In genomic region chr16:16887193-16887592, GRCh38 we compare ENCODE assay signal across 33 cellular contexts.
"Had no signal": no experiment of that assay in that cellular context is flagged by ENCODE, and none has a peak within 500 bp of the region (broad histone marks: within the 10 kb centered on the region; RNA-seq: fewer than 3 reads in every experiment).

No MANE protein-coding gene starts in this region.

- H3K27ac Mint-ChIP-seq: activated B cell treated with CpG ODN at 0.5 μM for 24 hours; activated CD4-positive, alpha-beta memory T cell treated with anti-CD3 and anti-CD28 coated beads for 36 hours; activated CD4-positive, alpha-beta T cell treated with anti-CD3 and anti-CD28 coated beads, Interleukin-2, amount 10 ng/mL, durations not matched to agents 24 days and 14 days; activated CD8-positive, alpha-beta T cell treated with anti-CD3 and anti-CD28 coated beads for 36 hours; activated naive CD4-positive, alpha-beta T cell treated with anti-CD3 and anti-CD28 coated beads for 36 hours; activated naive CD4-positive, alpha-beta T cell treated with anti-CD3 and anti-CD28 coated beads, Interleukin-2, amount 50 U/mL, for 72 hours; activated naive CD8-positive, alpha-beta T cell treated with anti-CD3 and anti-CD28 coated beads for 36 hours; activated T-cell treated with anti-CD3 and anti-CD28 coated beads, Interleukin-2, amount 50 U/mL, for 72 hours; activated T-helper 1 cell treated with anti-CD3 and anti-CD28 coated beads, Interleukin-12 subunit alpha, Interleukin-12 subunit beta, Interleukin-2, Interleukin-4 antibody, amounts not matched to agents 30 ng/mL and 10 ng/mL and 1 ng/mL, durations not matched to agents 14 hours and 24 hours and 36 hours; activated T-helper 17 cell treated with anti-CD3 and anti-CD28 coated beads, Interleukin-2, amount 50 U/mL, for 72 hours; T-helper 1 cell treated with Interleukin-12 subunit alpha and Interleukin-12 subunit beta and Interleukin-4 antibody, amounts not matched to agents 30 μg/mL and 1 μg/mL, for 36 hours; T-helper 2 cell treated with Interferon-gamma antibody and Interleukin-4, amounts not matched to agents 5 μg/mL and 100 μg/mL, for 36 hours had no signal

- DNase-seq: activated B cell treated with CpG ODN at 0.5 μM for 24 hours; activated CD4-positive, alpha-beta memory T cell treated with anti-CD3 and anti-CD28 coated beads for 36 hours; activated CD4-positive, alpha-beta T cell treated with anti-CD3 and anti-CD28 coated beads for 4 hours; activated CD4-positive, alpha-beta T cell treated with anti-CD3 and anti-CD28 coated beads, Interleukin-2, amount 10 ng/mL, durations not matched to agents 24 days and 14 days; activated CD4-positive, alpha-beta T cell treated with anti-CD3 and anti-CD28 coated beads, Interleukin-2, amount 50 U/mL, for 1 hour; activated CD4-positive, alpha-beta T cell treated with anti-CD3 and anti-CD28 coated beads, Interleukin-2, amount 50 U/mL, for 4 hours; activated CD4-positive, CD25-positive, alpha-beta regulatory T cell treated with anti-CD3 and anti-CD28 coated beads, Interleukin-2, amount 50 U/mL, for 72 hours; activated CD8-positive, alpha-beta memory T cell treated with anti-CD3 and anti-CD28 coated beads, Interleukin-2, amount 50 U/mL, for 4 hours; activated CD8-positive, alpha-beta T cell treated with anti-CD3 and anti-CD28 coated beads for 36 hours; activated effector memory CD4-positive, alpha-beta T cell treated with anti-CD3 and anti-CD28 coated beads, Interleukin-2, amount 50 U/mL, for 16 hours; activated gamma-delta T cell treated with Interleukin-2 at 50 U/mL for 16 hours; activated naive CD4-positive, alpha-beta T cell; activated naive CD4-positive, alpha-beta T cell treated with anti-CD3 and anti-CD28 coated beads for 36 hours; activated naive CD4-positive, alpha-beta T cell treated with anti-CD3 and anti-CD28 coated beads, Interleukin-2, amount 50 U/mL, for 16 hours; activated naive CD8-positive, alpha-beta T cell treated with anti-CD3 and anti-CD28 coated beads for 36 hours; activated T-cell treated with anti-CD3 and anti-CD28 coated beads for 4 hours; activated T-cell treated with anti-CD3 and anti-CD28 coated beads, Interleukin-2, amount 50 U/mL, for 1 hour; activated T-cell treated with anti-CD3 and anti-CD28 coated beads, Interleukin-2, amount 50 U/mL, for 4 hours; activated T-cell treated with anti-CD3 and anti-CD28 coated beads, Interleukin-2, amount 50 U/mL, for 72 hours; adrenal gland; amniotic stem cell; aorta; body of pancreas; brain microvascular endothelial cell; central memory CD4-positive, alpha-beta T cell; T-helper 1 cell; T-helper 2 cell; T-helper 9 cell had no signal

- ATAC-seq: activated CD8-positive, alpha-beta T cell treated with anti-CD3 and anti-CD28 coated beads for 36 hours; activated naive CD4-positive, alpha-beta T cell treated with anti-CD3 and anti-CD28 coated beads, Interleukin-2, amount 50 U/mL, for 72 hours; activated T-cell treated with anti-CD3 and anti-CD28 coated beads, Interleukin-2, amount 50 U/mL, for 4 hours; activated T-cell treated with anti-CD3 and anti-CD28 coated beads, Interleukin-2, amount 50 U/mL, for 72 hours; activated T-helper 17 cell treated with anti-CD3 and anti-CD28 coated beads, Interleukin-2, amount 50 U/mL, for 72 hours; body of pancreas had no signal

- H3K9me3 Mint-ChIP-seq: activated B cell treated with CpG ODN at 0.5 μM for 24 hours; activated CD4-positive, alpha-beta memory T cell treated with anti-CD3 and anti-CD28 coated beads for 36 hours; activated CD4-positive, alpha-beta T cell treated with anti-CD3 and anti-CD28 coated beads, Interleukin-2, amount 10 ng/mL, durations not matched to agents 24 days and 14 days; activated CD8-positive, alpha-beta T cell treated with anti-CD3 and anti-CD28 coated beads for 36 hours; activated naive CD4-positive, alpha-beta T cell treated with anti-CD3 and anti-CD28 coated beads for 36 hours; activated naive CD8-positive, alpha-beta T cell treated with anti-CD3 and anti-CD28 coated beads for 36 hours; activated T-cell treated with anti-CD3 and anti-CD28 coated beads, Interleukin-2, amount 50 U/mL, for 4 hours; activated T-cell treated with anti-CD3 and anti-CD28 coated beads, Interleukin-2, amount 50 U/mL, for 72 hours; activated T-helper 1 cell treated with anti-CD3 and anti-CD28 coated beads, Interleukin-12 subunit alpha, Interleukin-12 subunit beta, Interleukin-2, Interleukin-4 antibody, amounts not matched to agents 30 ng/mL and 10 ng/mL and 1 ng/mL, durations not matched to agents 14 hours and 24 hours and 36 hours; activated T-helper 17 cell treated with anti-CD3 and anti-CD28 coated beads, Interleukin-2, amount 50 U/mL, for 72 hours; T-helper 1 cell treated with Interleukin-12 subunit alpha and Interleukin-12 subunit beta and Interleukin-4 antibody, amounts not matched to agents 30 μg/mL and 1 μg/mL, for 36 hours; T-helper 2 cell treated with Interferon-gamma antibody and Interleukin-4, amounts not matched to agents 5 μg/mL and 100 μg/mL, for 36 hours had no signal

- H3K4me1 Mint-ChIP-seq: activated B cell treated with CpG ODN at 0.5 μM for 24 hours; activated CD4-positive, alpha-beta T cell treated with anti-CD3 and anti-CD28 coated beads, Interleukin-2, amount 10 ng/mL, durations not matched to agents 24 days and 14 days; activated naive CD8-positive, alpha-beta T cell treated with anti-CD3 and anti-CD28 coated beads for 36 hours; activated T-helper 17 cell treated with anti-CD3 and anti-CD28 coated beads, Interleukin-2, amount 50 U/mL, for 72 hours had no signal

- H3K4me3 Mint-ChIP-seq: activated B cell treated with CpG ODN at 0.5 μM for 24 hours; activated CD4-positive, alpha-beta memory T cell treated with anti-CD3 and anti-CD28 coated beads for 36 hours; activated CD4-positive, alpha-beta T cell treated with anti-CD3 and anti-CD28 coated beads, Interleukin-2, amount 10 ng/mL, durations not matched to agents 24 days and 14 days; activated CD8-positive, alpha-beta T cell treated with anti-CD3 and anti-CD28 coated beads for 36 hours; activated naive CD4-positive, alpha-beta T cell treated with anti-CD3 and anti-CD28 coated beads for 36 hours; activated naive CD8-positive, alpha-beta T cell treated with anti-CD3 and anti-CD28 coated beads for 36 hours; activated T-cell treated with anti-CD3 and anti-CD28 coated beads, Interleukin-2, amount 50 U/mL, for 4 hours; activated T-cell treated with anti-CD3 and anti-CD28 coated beads, Interleukin-2, amount 50 U/mL, for 72 hours; activated T-helper 1 cell treated with anti-CD3 and anti-CD28 coated beads, Interleukin-12 subunit alpha, Interleukin-12 subunit beta, Interleukin-2, Interleukin-4 antibody, amounts not matched to agents 30 ng/mL and 10 ng/mL and 1 ng/mL, durations not matched to agents 14 hours and 24 hours and 36 hours; activated T-helper 17 cell treated with anti-CD3 and anti-CD28 coated beads, Interleukin-2, amount 50 U/mL, for 72 hours; T-helper 1 cell treated with Interleukin-12 subunit alpha and Interleukin-12 subunit beta and Interleukin-4 antibody, amounts not matched to agents 30 μg/mL and 1 μg/mL, for 36 hours; T-helper 2 cell treated with Interferon-gamma antibody and Interleukin-4, amounts not matched to agents 5 μg/mL and 100 μg/mL, for 36 hours had no signal

- H3K27me3 Mint-ChIP-seq: activated CD4-positive, alpha-beta T cell treated with anti-CD3 and anti-CD28 coated beads, Interleukin-2, amount 10 ng/mL, durations not matched to agents 24 days and 14 days; activated CD8-positive, alpha-beta T cell treated with anti-CD3 and anti-CD28 coated beads for 36 hours; activated naive CD8-positive, alpha-beta T cell treated with anti-CD3 and anti-CD28 coated beads for 36 hours; activated T-helper 17 cell treated with anti-CD3 and anti-CD28 coated beads, Interleukin-2, amount 50 U/mL, for 72 hours had no signal

- H3K36me3 Mint-ChIP-seq: activated CD4-positive, alpha-beta memory T cell treated with anti-CD3 and anti-CD28 coated beads for 36 hours; activated naive CD4-positive, alpha-beta T cell treated with anti-CD3 and anti-CD28 coated beads, Interleukin-2, amount 50 U/mL, for 72 hours; activated naive CD8-positive, alpha-beta T cell treated with anti-CD3 and anti-CD28 coated beads for 36 hours had no signal
